Comparison of ENCODE assay signal across 12 cellular contexts in the genomic region with DNA sequence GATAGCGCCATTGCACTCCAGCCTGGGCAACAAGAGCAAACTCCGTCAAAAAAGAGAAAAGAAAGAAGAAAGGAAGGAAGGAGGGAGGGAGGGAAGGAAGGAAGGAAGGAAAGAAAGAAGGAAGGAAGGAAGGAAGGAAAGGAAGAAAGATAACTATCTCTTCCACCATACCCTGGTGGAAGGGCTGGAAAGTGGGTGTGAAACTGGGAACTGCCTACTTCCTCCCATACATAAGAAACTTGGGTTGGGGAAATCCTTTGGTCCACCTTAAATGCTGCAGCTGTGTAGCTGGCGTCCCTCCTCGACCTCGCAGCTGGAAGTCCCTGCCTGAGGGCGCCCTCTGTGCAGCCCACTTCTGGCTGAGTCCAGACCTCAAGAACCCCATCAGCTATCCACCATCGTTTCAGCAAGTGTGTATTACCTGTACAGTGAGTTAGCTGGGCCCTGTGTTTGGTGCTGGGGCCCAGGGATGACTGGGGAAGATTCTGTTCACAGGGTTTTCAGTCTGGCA. TPM values are rescaled to one million over a fixed set of nuclear protein-coding genes. Genes with fewer than 3 reads are reported as not detected.
DNase-seq lines count a peak whose midpoint lies in the region; FAIRE-seq and TF ChIP-seq lines count a peak whose summit lies in the region.
"Had no signal": no experiment of that assay in that cellular context is flagged by ENCODE, and none has a peak within 500 bp of the region (broad histone marks: within the 10 kb centered on the region; RNA-seq: fewer than 3 reads in every experiment).

No MANE protein-coding gene starts in this region.

- H3K27me3 ChIP-seq in small intestine (ENCODE audit: control insufficient read depth in 2 of 2, insufficient read depth in 2 of 2, low read length in 2 of 2), result no peaks in the 10 kb centered on the region

- H3K4me3 Mint-ChIP-seq in activated naive CD4-positive, alpha-beta T cell treated with anti-CD3 and anti-CD28 coated beads for 36 hours, result peak overlapping the region; percentile 4

- no peak overlapping the region for H3K4me3 ChIP-seq in small intestine (ENCODE audit: low read depth in 1 of 2, low read length in 2 of 2)

- H3K4me1 Mint-ChIP-seq in activated naive CD4-positive, alpha-beta T cell treated with anti-CD3 and anti-CD28 coated beads for 36 hours (ENCODE audit: low read depth), result peaks cover 35% of the 10 kb centered on the region

- no peak for TF ChIP-seq CTCF in VCaP (conservative IDR thresholded peaks at IDR 0.05)

- no peaks in the 10 kb centered on the region for H3K36me3 ChIP-seq in small intestine (ENCODE audit: control insufficient read depth in 2 of 2, insufficient read depth in 2 of 2, low read length in 2 of 2)

- FAIRE-seq in small intestine (lab: Jason Lieb, UNC), result no peak

- H3K9me3 ChIP-seq in small intestine (ENCODE audit: control insufficient read depth, low read depth), result no peaks in the 10 kb centered on the region

- intact Hi-C loops in activated naive CD4-positive, alpha-beta T cell treated with anti-CD3 and anti-CD28 coated beads for 36 hours (cut with micrococcal nuclease), result no loop called here

- H3K27ac Mint-ChIP-seq in activated naive CD4-positive, alpha-beta T cell treated with anti-CD3 and anti-CD28 coated beads for 36 hours, result peak overlapping the region; percentile 28

- 34 to 51% (median 45%) methylated on average over 7 of the region's 7 CpGs for WGBS in small intestine, 3 donors

- CTCF ChIA-PET in activated naive CD4-positive, alpha-beta T cell treated with anti-CD3 and anti-CD28 coated beads for 36 hours (lab: Charles Lee), result interaction anchor here (0.7 to 1.7 kb wide), 6 partner anchors 11 to 159 kb away, joined by 3 to 7 read pairs (median 4); no protein-coding TSS in a partner anchor

- H3K9me3 Mint-ChIP-seq in activated naive CD4-positive, alpha-beta T cell treated with anti-CD3 and anti-CD28 coated beads for 36 hours, result no peaks in the 10 kb centered on the region

- H3K27ac ChIP-seq in VCaP (peak overlapping the region; percentile 84), small intestine (ENCODE audit: low read depth in 1 of 2, low read length in 1 of 2) (peak overlapping the region in 1 of 2 donors; percentile 48)
- H3K27ac ChIP-seq: C4-2B had no signal

- no peak for DNase-seq in activated naive CD4-positive, alpha-beta T cell treated with anti-CD3 and anti-CD28 coated beads for 36 hours
- no peak for DNase-seq in activated naive CD4-positive, alpha-beta T cell treated with anti-CD3 and anti-CD28 coated beads, Interleukin-2, amount 50 U/mL, for 16 hours
- DNase-seq in hippocampal formation (lab: John Stamatoyannopoulos, UW) (peak; percentile 36 to 58), superior temporal gyrus (ENCODE audit: extremely low spot score) (peak; percentile 70), NCI-H2227 treated with DMSO at 0.1 percent for 48 hours (lab: John Stamatoyannopoulos, UW) (no peak), small intestine (no peak), LoVo (ENCODE audit: low spot score) (no peak)
- DNase-seq: NCI-H1436 had no signal

- H3K4me1 ChIP-seq in small intestine (ENCODE audit: control insufficient read depth in 2 of 2, insufficient read depth in 1 of 2, low read depth in 1 of 2, low read length in 1 of 2), result peaks cover 0 to 5% of the 10 kb centered on the region in 2 donors

- no peaks in the 10 kb centered on the region for H3K27me3 Mint-ChIP-seq in activated naive CD4-positive, alpha-beta T cell treated with anti-CD3 and anti-CD28 coated beads for 36 hours (ENCODE audit: low read depth)

- no peaks in the 10 kb centered on the region for H3K36me3 Mint-ChIP-seq in activated naive CD4-positive, alpha-beta T cell treated with anti-CD3 and anti-CD28 coated beads for 36 hours (ENCODE audit: low read depth)

RNA-seq across cellular contexts. Expression of a gene that starts 4.6 kb away (rescaled TPM):
- total RNA-seq in activated naive CD4-positive, alpha-beta T cell treated with anti-CD3 and anti-CD28 coated beads for 36 hours, result under 1 TPM; 0.38 to 0.42 TPM
- polyA plus RNA-seq in small intestine, result 1 to 10 TPM; 1.4 to 6.4 (median 2.7) TPM

RNA-seq across cellular contexts. Expression of a gene that starts 8.7 kb away (rescaled TPM):
- 100 to 1,000 TPM; 156 to 164 TPM for total RNA-seq in activated naive CD4-positive, alpha-beta T cell treated with anti-CD3 and anti-CD28 coated beads for 36 hours
- 10 to 100 TPM in 1 of 3 donors, 1 to 10 TPM in 2; 3.1 to 14.1 (median 4.0) TPM for polyA plus RNA-seq in small intestine
- total RNA-seq: H4 had no signal

RNA-seq across cellular contexts. Expression of a gene that starts 20.2 kb away (rescaled TPM):
- 100 to 1,000 TPM; 382 to 391 TPM for total RNA-seq in activated naive CD4-positive, alpha-beta T cell treated with anti-CD3 and anti-CD28 coated beads for 36 hours
- 100 to 1,000 TPM; 162 to 234 (median 175) TPM for polyA plus RNA-seq in small intestine

RNA-seq across cellular contexts. Expression of a gene that starts 20.2 kb away (rescaled TPM):
- 1 to 10 TPM; 5.1 to 6.4 TPM for total RNA-seq in activated naive CD4-positive, alpha-beta T cell treated with anti-CD3 and anti-CD28 coated beads for 36 hours
- 10 to 100 TPM in 1 of 3 donors, 1 to 10 TPM in 2; 6.5 to 12.9 (median 8.1) TPM for polyA plus RNA-seq in small intestine

RNA-seq across cellular contexts. Expression of a gene that starts 33.5 kb away (rescaled TPM):
- total RNA-seq in activated naive CD4-positive, alpha-beta T cell treated with anti-CD3 and anti-CD28 coated beads for 36 hours, result not detected
- not detected for polyA plus RNA-seq in small intestine
- total RNA-seq: H4, skeletal muscle tissue had no signal

Comparison
In these comparisons a context has a peak if more than half of its experiments do, and no peak if none do; other contexts are left out.
1. DNase-seq: peak in hippocampal formation (2 of 2) and superior temporal gyrus (single experiment); none in activated naive CD4-positive, alpha-beta T cell treated with anti-CD3 and anti-CD28 coated beads for 36 hours (single experiment), activated naive CD4-positive, alpha-beta T cell treated with anti-CD3 and anti-CD28 coated beads, Interleukin-2, amount 50 U/mL, for 16 hours (single experiment), NCI-H2227 treated with DMSO at 0.1 percent for 48 hours (single experiment), small intestine (single experiment) and LoVo (single experiment).